2 cellular contexts compared by ENCODE assay signal in genomic region chr16:80742331-80742730, GRCh38.
A peak's percentile ranks its signal among the peaks of the same experiment; 100 is the strongest.
TF ChIP-seq lines count a peak whose summit lies in the region.

No MANE protein-coding gene starts in this region.

TF ChIP-seq in HEK293, 187 proteins besides CTCF, POLR2A, EP300 and RAD21:
- TF ChIP-seq PRDM6 (tag by site-specific recombination; IDR thresholded peaks at IDR 0.05): no peak
- 0 out of 2 replicates have a peak, but pooled peaks have one; percentile 9 for TF ChIP-seq KLF1 (tag by site-specific recombination; IDR thresholded peaks at IDR 0.05)
- no peak for TF ChIP-seq ZSCAN16 (tag by site-specific recombination; IDR thresholded peaks at IDR 0.05)
- no peak for TF ChIP-seq ZNF274 (IDR thresholded peaks at IDR 0.05; ENCODE audit: low read length)
- 0 out of 2 replicates have a peak, but pooled peaks have one; percentile 31 for TF ChIP-seq ZNF274 (tag by site-specific recombination; IDR thresholded peaks at IDR 0.05; ENCODE audit: borderline replicate concordance)
- TF ChIP-seq ZNF366 (tag by site-specific recombination; conservative IDR thresholded peaks at IDR 0.05): peak; percentile 96

TF ChIP-seq in IMR-90, 13 proteins besides CTCF, POLR2A, EP300 and RAD21 (continued from another document):
- no peak for TF ChIP-seq MAZ (IDR thresholded peaks at IDR 0.05; ENCODE audit: borderline replicate concordance, low read depth, low read length)
